In the genomic region with DNA sequence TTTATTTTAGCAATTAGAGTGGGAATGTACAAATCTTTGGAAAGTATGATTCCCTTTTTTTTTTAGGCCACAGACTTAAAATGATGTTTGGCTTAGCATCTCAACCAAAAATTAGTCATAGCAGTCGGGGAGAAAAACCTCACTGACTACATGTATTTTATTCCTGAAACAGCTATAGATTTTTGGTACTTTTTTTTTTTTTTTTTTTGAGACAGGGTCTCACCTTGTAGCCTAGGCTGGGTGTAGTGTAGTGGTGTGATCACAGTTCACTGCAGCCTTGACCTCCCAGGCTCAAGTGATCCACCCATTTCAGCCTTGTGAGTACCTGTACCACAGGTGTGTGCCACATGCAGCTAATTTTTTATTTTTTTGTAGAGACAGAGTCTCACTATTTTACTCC, we compare ENCODE assay signal across 11 cellular contexts.
"Had no signal": no experiment of that assay in that cellular context is flagged by ENCODE, and none has a peak within 500 bp of the region (broad histone marks: within the 10 kb centered on the region; RNA-seq: fewer than 3 reads in every experiment).

No MANE protein-coding gene starts in this region.

- H3K4me1 ChIP-seq: adrenal gland, breast epithelium, left ventricle myocardium inferior, upper lobe of right lung had no signal

- H3K4me3 Mint-ChIP-seq: nephron progenitor cell had no signal

- H3K9me3 ChIP-seq: adrenal gland, breast epithelium, left ventricle myocardium inferior, thoracic aorta, upper lobe of right lung had no signal

- H3K9me3 Mint-ChIP-seq: nephron progenitor cell had no signal

- H3K4me3 ChIP-seq: adrenal gland, breast epithelium, left ventricle myocardium inferior, thoracic aorta, upper lobe of right lung had no signal

- H3K27me3 ChIP-seq: adrenal gland, breast epithelium, upper lobe of right lung had no signal

- H3K27ac Mint-ChIP-seq: nephron progenitor cell had no signal

- H3K27ac ChIP-seq: adrenal gland, breast epithelium, left ventricle myocardium inferior, thoracic aorta, upper lobe of right lung, VCaP had no signal

- ATAC-seq: upper lobe of right lung had no signal

- DNase-seq: activated gamma-delta T cell; adrenal gland; cortex of kidney; effector CD4-positive, alpha-beta T cell; left ventricle myocardium inferior; nephron progenitor cell; nucleus accumbens; upper lobe of right lung had no signal

- H3K36me3 ChIP-seq: breast epithelium had no signal

- H3K4me1 Mint-ChIP-seq: nephron progenitor cell had no signal
